ENCODE assay signal across 9 cellular contexts in genomic region chr2:28755411-28755810, GRCh38. TPM values are rescaled to one million over a fixed set of nuclear protein-coding genes. Genes with fewer than 3 reads are reported as not detected.
DNase-seq lines count a peak whose midpoint lies in the region; ATAC-seq, FAIRE-seq and TF ChIP-seq lines count a peak whose summit lies in the region.
"Had no signal": no experiment of that assay in that cellular context is flagged by ENCODE, and none has a peak within 500 bp of the region (broad histone marks: within the 10 kb centered on the region; RNA-seq: fewer than 3 reads in every experiment).

No MANE protein-coding gene starts in this region.

- no peak overlapping the region for H3K4me3 Mint-ChIP-seq in activated naive CD4-positive, alpha-beta T cell treated with anti-CD3 and anti-CD28 coated beads for 36 hours

- peak overlapping the region in 1 of 4 donors; percentile 10 for H3K4me3 ChIP-seq in adrenal gland
- peak overlapping the region in 1 of 4 donors; percentile 86 for H3K4me3 ChIP-seq in transverse colon

- H3K4me1 Mint-ChIP-seq in activated naive CD4-positive, alpha-beta T cell treated with anti-CD3 and anti-CD28 coated beads for 36 hours (ENCODE audit: low read depth) = peaks cover 51% of the 10 kb centered on the region

- ATAC-seq in HG02610 (IDR thresholded peaks at IDR 0.05; ENCODE audit: unreplicated experiment) = no peak

- no peak for TF ChIP-seq EP300 in transverse colon (IDR thresholded peaks at IDR 0.05; ENCODE audit: low read depth)

- in situ Hi-C loops in transverse colon (cut with MboI; ENCODE audit: low pct_ligation_motif_present in 1 of 4, low pct_unique_long_range_greater_than_20kb in 1 of 4, low sequenced_read_pairs in 3 of 4) = loop anchor here (5.0 to 10.0 kb wide), 4 partner anchors 91 to 161 kb away; no protein-coding TSS in a partner anchor

- H3K9me3 ChIP-seq in adrenal gland (replicated peaks in 1 of 3) (no peaks in the 10 kb centered on the region), transverse colon (no peaks in the 10 kb centered on the region)

- CTCF ChIA-PET in activated naive CD4-positive, alpha-beta T cell treated with anti-CD3 and anti-CD28 coated beads for 36 hours (lab: Charles Lee) = interaction anchor here (2.4 to 2.7 kb wide), 2 partner anchors 161 to 189 kb away, joined by 6 to 23 read pairs; no protein-coding TSS in a partner anchor

- FAIRE-seq in D721Med (lab: Jason Lieb, UNC) = no peak

- TF ChIP-seq POLR2A in adrenal gland (IDR thresholded peaks at IDR 0.05) = no peak
- TF ChIP-seq POLR2A in transverse colon (IDR thresholded peaks at IDR 0.05) = no peak

- TF ChIP-seq CTCF in adrenal gland (IDR thresholded peaks at IDR 0.05) = no peak
- no peak for TF ChIP-seq CTCF in transverse colon (IDR thresholded peaks at IDR 0.05)
- TF ChIP-seq CTCF in D721Med (IDR thresholded peaks at IDR 0.05; ENCODE audit: insufficient read depth, missing control alignments) = no peak

- peaks cover 15% of the 10 kb centered on the region for H3K36me3 Mint-ChIP-seq in activated naive CD4-positive, alpha-beta T cell treated with anti-CD3 and anti-CD28 coated beads for 36 hours (ENCODE audit: low read depth)

- H3K27me3 ChIP-seq in adrenal gland = no peaks in the 10 kb centered on the region
- H3K27me3 ChIP-seq in transverse colon = no peaks in the 10 kb centered on the region

- DNase-seq in activated naive CD4-positive, alpha-beta T cell treated with anti-CD3 and anti-CD28 coated beads for 36 hours = no peak
- no peak for DNase-seq in activated naive CD4-positive, alpha-beta T cell treated with anti-CD3 and anti-CD28 coated beads, Interleukin-2, amount 50 U/mL, for 16 hours
- DNase-seq in adrenal gland (no peak), kidney tubule cell (ENCODE audit: low spot score) (peak; percentile 16), transverse colon (no peak), inferior parietal cortex (ENCODE audit: extremely low spot score) (no peak), D721Med (ENCODE audit: insufficient read length, low spot score) (no peak)
- DNase-seq: AML-193 had no signal

- H3K27me3 Mint-ChIP-seq in activated naive CD4-positive, alpha-beta T cell treated with anti-CD3 and anti-CD28 coated beads for 36 hours (ENCODE audit: low read depth) = no peaks in the 10 kb centered on the region

- H3K27ac ChIP-seq in adrenal gland (peak overlapping the region in 4 of 5 donors; percentile 1 to 100 (median 23)), transverse colon (peak overlapping the region in 3 of 4 donors; percentile 99)

- H3K9me3 Mint-ChIP-seq in activated naive CD4-positive, alpha-beta T cell treated with anti-CD3 and anti-CD28 coated beads for 36 hours = no peaks in the 10 kb centered on the region

- peak overlapping the region; percentile 4 for H3K27ac Mint-ChIP-seq in activated naive CD4-positive, alpha-beta T cell treated with anti-CD3 and anti-CD28 coated beads for 36 hours

- peaks cover 17 to 63% of the 10 kb centered on the region in 2 donors for H3K4me1 ChIP-seq in adrenal gland (replicated peaks in 1 of 2)
- peaks cover 10 to 60% (median 51%) of the 10 kb centered on the region in 4 donors for H3K4me1 ChIP-seq in transverse colon

- 67 to 75% (median 72%) methylated on average over 3 of the region's 3 CpGs for WGBS in adrenal gland, 4 donors
- 55 to 59% methylated on average over 2 to 3 of the region's 3 CpGs for WGBS in transverse colon (ENCODE audit: low coverage in 1 of 2), 2 donors

- peaks cover 0 to 7% of the 10 kb centered on the region in 2 donors for H3K36me3 ChIP-seq in adrenal gland (replicated peaks in 1 of 2)
- H3K36me3 ChIP-seq in transverse colon = peaks cover 0 to 5% (median 0%) of the 10 kb centered on the region in 4 donors

- intact Hi-C loops in activated naive CD4-positive, alpha-beta T cell treated with anti-CD3 and anti-CD28 coated beads for 36 hours (cut with micrococcal nuclease) = no loop called here
- intact Hi-C loops in adrenal gland (cut with DNase I) = no loop called here
- intact Hi-C loops in transverse colon (cut with DNase I; ENCODE audit: low total_unique reads) = no loop called here

RNA-seq across cellular contexts. Expression of gene PPP1CB, which starts 3.8 kb away (rescaled TPM):
- total RNA-seq in activated naive CD4-positive, alpha-beta T cell treated with anti-CD3 and anti-CD28 coated beads for 36 hours = 100 to 1,000 TPM; 235 to 239 TPM
- total RNA-seq in adrenal gland = 100 to 1,000 TPM in 7 of 8 donors, 10 to 100 TPM in 1; 89.4 to 272 (median 225) TPM
- polyA plus RNA-seq in adrenal gland = 100 to 1,000 TPM in 1 of 3 donors, 10 to 100 TPM in 2; 46.7 to 174 (median 56.1) TPM
- total RNA-seq in transverse colon = 100 to 1,000 TPM; 132 to 245 (median 192) TPM

RNA-seq across cellular contexts. Expression of gene SPDYA, which starts 55.2 kb away (rescaled TPM):
- total RNA-seq in activated naive CD4-positive, alpha-beta T cell treated with anti-CD3 and anti-CD28 coated beads for 36 hours = 1 to 10 TPM; 1.8 to 2.0 TPM
- total RNA-seq in adrenal gland (under 1 TPM in 6 of 8 donors, not detected in 2; 0.26 to 0.76 (median 0.30) TPM), transverse colon (1 to 10 TPM in 2 of 4 donors, under 1 TPM in 1, not detected in 1; 1.00 to 1.8 (median 1.4) TPM)
- polyA plus RNA-seq in adrenal gland = 1 to 10 TPM in 1 of 3 donors, under 1 TPM in 2; 0.13 to 1.9 (median 0.24) TPM
